In genomic region chr11:22405377-22405776, GRCh38 we compare ENCODE assay signal across 1 cellular context.
TF ChIP-seq lines count a peak whose summit lies in the region.

No MANE protein-coding gene starts in this region.

TF ChIP-seq in GM23338, 12 proteins besides CTCF, POLR2A, EP300 and RAD21 (continued from another document):
- TF ChIP-seq ZNF462 (CRISPR knock-in tag; IDR thresholded peaks at IDR 0.05) = no peak
- no peak for TF ChIP-seq ZNF114 (CRISPR knock-in tag; IDR thresholded peaks at IDR 0.05)
- no peak for TF ChIP-seq CREB1 (CRISPR knock-in tag; IDR thresholded peaks at IDR 0.05; ENCODE audit: low read depth)
- no peak for TF ChIP-seq REST (IDR thresholded peaks at IDR 0.05; ENCODE audit: unreplicated experiment)
- no peak for TF ChIP-seq NANOG (IDR thresholded peaks at IDR 0.05; ENCODE audit: borderline replicate concordance)
- TF ChIP-seq ZNF331 (CRISPR knock-in tag; IDR thresholded peaks at IDR 0.05; ENCODE audit: low read depth) = no peak
- no peak for TF ChIP-seq EZH2 (IDR thresholded peaks at IDR 0.05; ENCODE audit: low read depth, unreplicated experiment)
